Comparison of ENCODE assay signal across 15 cellular contexts in genomic region chr12:76922821-76923315, GRCh38. TPM values are rescaled to one million over a fixed set of nuclear protein-coding genes. Genes with fewer than 3 reads are reported as not detected.
DNase-seq lines count a peak whose midpoint lies in the region; ATAC-seq and TF ChIP-seq lines count a peak whose summit lies in the region.
"Had no signal": no experiment of that assay in that cellular context is flagged by ENCODE, and none has a peak within 500 bp of the region (broad histone marks: within the 10 kb centered on the region; RNA-seq: fewer than 3 reads in every experiment).

No MANE protein-coding gene starts in this region.

- intact Hi-C loops in left ventricle myocardium inferior (cut with micrococcal nuclease), result no loop called here
- intact Hi-C loops in esophagus squamous epithelium (cut with DNase I), result no loop called here
- intact Hi-C loops in aorta (cut with DNase I), result no loop called here

- no peak overlapping the region for H2AFZ ChIP-seq in osteoblast (ENCODE audit: low read length)

- TF ChIP-seq CTCF in left ventricle myocardium inferior (IDR thresholded peaks at IDR 0.05; ENCODE audit: borderline replicate concordance), result no peak
- no peak for TF ChIP-seq CTCF in right atrium auricular region (IDR thresholded peaks at IDR 0.05)
- TF ChIP-seq CTCF in esophagus squamous epithelium (IDR thresholded peaks at IDR 0.05), result no peak
- no peak for TF ChIP-seq CTCF in osteoblast (IDR thresholded peaks at IDR 0.05; ENCODE audit: extremely low read depth, low read depth, low read length)

- H3K36me3 ChIP-seq in left ventricle myocardium inferior (no peaks in the 10 kb centered on the region), right atrium auricular region (no peaks in the 10 kb centered on the region), esophagus squamous epithelium (no peaks in the 10 kb centered on the region), osteoblast (ENCODE audit: insufficient read depth, low read length) (no peaks in the 10 kb centered on the region), aorta (ENCODE audit: control insufficient read depth in 1 of 2, insufficient read depth in 2 of 2, low read length in 1 of 2) (no peaks in the 10 kb centered on the region)
- H3K36me3 ChIP-seq: HAP-1 had no signal

- ATAC-seq in aorta (ENCODE audit: low FRiP score), result no peak
- ATAC-seq in HG03571 (IDR thresholded peaks at IDR 0.05; ENCODE audit: unreplicated experiment), result no peak
- ATAC-seq in HG03175 (IDR thresholded peaks at IDR 0.05; ENCODE audit: unreplicated experiment), result no peak
- ATAC-seq: K562 had no signal

- no peak overlapping the region for H3K4me2 ChIP-seq in osteoblast (ENCODE audit: insufficient read depth, low read length)

- H3K9me3 ChIP-seq in left ventricle myocardium inferior (replicated peaks), result no peaks in the 10 kb centered on the region
- H3K9me3 ChIP-seq in right atrium auricular region, result no peaks in the 10 kb centered on the region
- H3K9me3 ChIP-seq in esophagus squamous epithelium, result no peaks in the 10 kb centered on the region
- H3K9me3 ChIP-seq in osteoblast (ENCODE audit: low read depth, low read length), result no peaks in the 10 kb centered on the region
- H3K9me3 ChIP-seq in aorta (ENCODE audit: control insufficient read depth, low read length), result no peaks in the 10 kb centered on the region
- H3K9me3 ChIP-seq: HAP-1 had no signal

- H3K4me1 ChIP-seq in left ventricle myocardium inferior, result no peaks in the 10 kb centered on the region
- no peaks in the 10 kb centered on the region for H3K4me1 ChIP-seq in right atrium auricular region
- peaks cover 4 to 23% (median 6%) of the 10 kb centered on the region in 3 donors for H3K4me1 ChIP-seq in esophagus squamous epithelium
- no peaks in the 10 kb centered on the region for H3K4me1 ChIP-seq in osteoblast (ENCODE audit: insufficient read depth, low read length)
- H3K4me1 ChIP-seq in aorta (ENCODE audit: control insufficient read depth in 1 of 2, insufficient read depth in 2 of 2, low read length in 2 of 2), result peaks cover 2 to 6% of the 10 kb centered on the region in 2 donors
- H3K4me1 ChIP-seq: HAP-1 had no signal

- H3K4me3 ChIP-seq in left ventricle myocardium inferior (no peak overlapping the region), right atrium auricular region (no peak overlapping the region), esophagus squamous epithelium (no peak overlapping the region), osteoblast (ENCODE audit: insufficient read depth, low read length) (no peak overlapping the region), aorta (ENCODE audit: low read length in 2 of 2) (no peak overlapping the region)
- H3K4me3 ChIP-seq: HAP-1, K562 had no signal

- TF ChIP-seq POLR2A in esophagus squamous epithelium (IDR thresholded peaks at IDR 0.05), result no peak

- peak overlapping the region; percentile 38 for H3K27ac ChIP-seq in left ventricle myocardium inferior (replicated peaks)
- no peak overlapping the region for H3K27ac ChIP-seq in right atrium auricular region
- H3K27ac ChIP-seq in esophagus squamous epithelium, result peak overlapping the region; percentile 11 to 81 (median 67)
- H3K27ac ChIP-seq in osteoblast (ENCODE audit: low read depth, low read length), result no peak overlapping the region
- H3K27ac ChIP-seq in aorta (ENCODE audit: low read depth in 1 of 2, low read length in 2 of 2), result peak overlapping the region; percentile 28 to 94
- H3K27ac ChIP-seq: C4-2B, HL-60 had no signal

- no peaks in the 10 kb centered on the region for H3K79me2 ChIP-seq in osteoblast (ENCODE audit: insufficient read depth, low read length)

- no peaks in the 10 kb centered on the region for H3K27me3 ChIP-seq in left ventricle myocardium inferior (ENCODE audit: low read depth)
- H3K27me3 ChIP-seq in right atrium auricular region, result no peaks in the 10 kb centered on the region
- no peaks in the 10 kb centered on the region for H3K27me3 ChIP-seq in esophagus squamous epithelium
- H3K27me3 ChIP-seq in osteoblast (ENCODE audit: insufficient read depth, low read length), result no peaks in the 10 kb centered on the region
- H3K27me3 ChIP-seq in aorta (ENCODE audit: control insufficient read depth in 1 of 2, insufficient read depth in 2 of 2, low read length in 1 of 2), result no peaks in the 10 kb centered on the region

- 71 to 73% methylated on average over 2 of the region's 2 CpGs for WGBS in esophagus squamous epithelium, 2 donors
- 51 to 54% methylated on average over 2 of the region's 2 CpGs for WGBS in aorta, 2 donors

- DNase-seq in left ventricle myocardium inferior, result no peak
- no peak for DNase-seq in right atrium auricular region (ENCODE audit: low spot score)
- no peak for DNase-seq in esophagus squamous epithelium (lab: John Stamatoyannopoulos, UW)
- peak; percentile 37 for DNase-seq in osteoblast (ENCODE audit: insufficient read length, low spot score, missing footprints)
- no peak for DNase-seq in aorta
- no peak for DNase-seq in GM19238 (ENCODE audit: insufficient read length, low spot score)
- DNase-seq: DMS79, NCI-H1048, NCI-H82 had no signal

- no peaks in the 10 kb centered on the region for H4K20me1 ChIP-seq in osteoblast (ENCODE audit: insufficient read depth, low read length)

RNA-seq across cellular contexts. Expression of gene CSRP2, which starts 44.0 kb away (rescaled TPM):
- total RNA-seq in left ventricle myocardium inferior, result 22.8 TPM
- total RNA-seq in right atrium auricular region, result 10 to 100 TPM in 1 of 2 donors, 1 to 10 TPM in 1; 6.4 to 11.6 TPM
- total RNA-seq in esophagus squamous epithelium, result 100 to 1,000 TPM in 1 of 4 donors, 10 to 100 TPM in 3; 57.6 to 107 (median 65.1) TPM
- total RNA-seq in osteoblast, result 10.0 and 13.4 TPM in 2 replicates
- total RNA-seq in aorta, result 100 to 1,000 TPM in 1 of 2 donors, 10 to 100 TPM in 1; 67.4 to 163 TPM
- polyA plus RNA-seq in aorta, result 100 to 1,000 TPM; 123 to 179 TPM

Comparison
In these comparisons a context has a peak if more than half of its experiments do, and no peak if none do; other contexts are left out.
1. H3K27ac ChIP-seq: peak in left ventricle myocardium inferior (single experiment), esophagus squamous epithelium (4 of 4) and aorta (2 of 2); none in right atrium auricular region (0 of 2) and osteoblast (single experiment).